13 cellular contexts compared by ENCODE assay signal in the genomic region with DNA sequence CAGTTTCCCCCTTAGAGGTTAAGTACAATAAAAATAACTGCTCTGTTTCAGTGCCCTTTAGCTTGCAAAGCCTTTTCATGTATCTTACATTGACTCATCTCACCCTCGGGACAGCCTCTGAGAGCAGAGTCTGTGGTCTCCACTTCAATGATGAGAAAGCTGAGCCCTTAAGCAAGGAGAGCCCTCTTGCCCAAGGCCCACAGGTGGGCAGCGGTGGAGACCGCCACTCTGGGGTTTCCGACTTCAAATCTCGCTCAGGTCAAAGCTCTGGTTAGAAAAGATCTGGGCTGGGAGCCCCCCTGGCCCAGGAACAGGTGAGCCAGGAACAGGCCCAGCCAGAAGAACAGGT. TPM values are rescaled to one million over a fixed set of nuclear protein-coding genes. Genes with fewer than 3 reads are reported as not detected.
A peak's percentile ranks its signal among the peaks of the same experiment; 100 is the strongest.
DNase-seq lines count a peak whose midpoint lies in the region; ATAC-seq, FAIRE-seq and TF ChIP-seq lines count a peak whose summit lies in the region.
"Had no signal": no experiment of that assay in that cellular context is flagged by ENCODE, and none has a peak within 500 bp of the region (broad histone marks: within the 10 kb centered on the region; RNA-seq: fewer than 3 reads in every experiment).

No MANE protein-coding gene starts in this region.

- H2BK15ac ChIP-seq in H9 (ENCODE audit: low read depth, low read length) = no peak overlapping the region

- H3K14ac ChIP-seq in H9 (ENCODE audit: insufficient read depth, low read length) = no peak overlapping the region

- H3K4me1 Mint-ChIP-seq in CD4-positive, alpha-beta T cell (ENCODE audit: low read depth) = peaks cover 82% of the 10 kb centered on the region
- H3K4me1 Mint-ChIP-seq in activated naive CD8-positive, alpha-beta T cell (ENCODE audit: low read depth) = peaks cover 60% of the 10 kb centered on the region
- H3K4me1 Mint-ChIP-seq in natural killer cell (peaks cover 19 to 49% of the 10 kb centered on the region in 2 donors), WTC11 (peaks cover 37% of the 10 kb centered on the region), H9 (peaks cover 37 to 40% of the 10 kb centered on the region in 2 experiments)

- H2BK5ac ChIP-seq in H9 (ENCODE audit: insufficient read length, low read length) = no peak overlapping the region

- no peak overlapping the region for H3K56ac ChIP-seq in H9 (ENCODE audit: insufficient read length, low read depth, low read length)

- H4K20me1 ChIP-seq in H9 (ENCODE audit: control insufficient read depth, insufficient read depth, insufficient read length) = no peaks in the 10 kb centered on the region

- H3K18ac ChIP-seq in H9 (ENCODE audit: insufficient read length, low read depth, low read length) = no peak overlapping the region

- intact Hi-C loops in CD4-positive, alpha-beta T cell (cut with DNase I, micrococcal nuclease) = no loop called here
- intact Hi-C loops in natural killer cell (cut with micrococcal nuclease) = no loop called here

- no peaks in the 10 kb centered on the region for H3K27me3 ChIP-seq in CD4-positive, alpha-beta T cell (ENCODE audit: control insufficient read depth, insufficient read depth, low read length)
- H3K27me3 ChIP-seq in H9 (ENCODE audit: insufficient read depth, low read length) = no peaks in the 10 kb centered on the region
- H3K27me3 ChIP-seq: left lung had no signal

- peak overlapping the region; percentile 58 for H3K4me3 Mint-ChIP-seq in CD4-positive, alpha-beta T cell
- H3K4me3 Mint-ChIP-seq in activated naive CD8-positive, alpha-beta T cell = no peak overlapping the region
- H3K4me3 Mint-ChIP-seq in natural killer cell (peak overlapping the region; percentile 21), WTC11 (no peak overlapping the region), H9 (no peak overlapping the region; a peak in 1 of 5 replicates)

- peak; percentile 48 for FAIRE-seq in GM18507 (lab: Jason Lieb, UNC)

- H2BK12ac ChIP-seq in H9 (ENCODE audit: insufficient read length, low read depth, low read length) = no peak overlapping the region

- no peaks in the 10 kb centered on the region for H3K79me1 ChIP-seq in H9 (ENCODE audit: insufficient read depth, low read depth, low read length, poor library complexity, severe bottlenecking)

- H4K8ac ChIP-seq in H9 (replicated peaks; ENCODE audit: insufficient read length, low read depth, low read length) = no peak overlapping the region

- no peak overlapping the region for H3K23ac ChIP-seq in H9 (ENCODE audit: insufficient read length, low read depth, low read length)

- WGBS in H9 (ENCODE audit: extremely low coverage, insufficient read length, low lambda C conversion rate) = no CpG with 5 or more reads among the region's 5 CpGs

- H2AK5ac ChIP-seq in H9 (ENCODE audit: insufficient read length, low read length) = no peak overlapping the region

- H3K4me2 ChIP-seq in H9 (ENCODE audit: insufficient read depth, insufficient read length, low read length) = no peak overlapping the region

- H3K27me3 Mint-ChIP-seq in CD4-positive, alpha-beta T cell = no peaks in the 10 kb centered on the region
- no peaks in the 10 kb centered on the region for H3K27me3 Mint-ChIP-seq in activated naive CD8-positive, alpha-beta T cell
- H3K27me3 Mint-ChIP-seq in natural killer cell (ENCODE audit: low read depth in 2 of 2) = no peaks in the 10 kb centered on the region
- H3K27me3 Mint-ChIP-seq in WTC11 (ENCODE audit: low read depth) = peaks cover 3% of the 10 kb centered on the region; the same call in 1 of the 2 replicates
- H3K27me3 Mint-ChIP-seq in H9 (ENCODE audit: low read depth) = no peaks in the 10 kb centered on the region; the same call in 1 of the 2 replicates

- no peak for ATAC-seq in CD4-positive, alpha-beta T cell (ENCODE audit: poor library complexity)
- ATAC-seq in natural killer cell (no peak), WTC11 (no peak), GM21447 (IDR thresholded peaks at IDR 0.05; ENCODE audit: unreplicated experiment) (no peak), omental fat pad (ENCODE audit: low FRiP score) (no peak)
- ATAC-seq: left lung had no signal

- no peaks in the 10 kb centered on the region for H3K9me3 Mint-ChIP-seq in CD4-positive, alpha-beta T cell
- H3K9me3 Mint-ChIP-seq in activated naive CD8-positive, alpha-beta T cell (ENCODE audit: low read depth) = no peaks in the 10 kb centered on the region
- H3K9me3 Mint-ChIP-seq in natural killer cell (no peaks in the 10 kb centered on the region), WTC11 (no peaks in the 10 kb centered on the region), H9 (no peaks in the 10 kb centered on the region; a peak in 2 of 5 replicates)

- TF ChIP-seq CTCF in CD4-positive, alpha-beta T cell (IDR thresholded peaks at IDR 0.05) = no peak
- no peak for TF ChIP-seq CTCF in natural killer cell (IDR thresholded peaks at IDR 0.05)
- TF ChIP-seq CTCF in WTC11 (IDR thresholded peaks at IDR 0.05) = no peak
- no peak for TF ChIP-seq CTCF in H9 (conservative IDR thresholded peaks at IDR 0.05)
- no peak for TF ChIP-seq CTCF in omental fat pad (IDR thresholded peaks at IDR 0.05)

- H3K4me1 ChIP-seq in H9 (ENCODE audit: insufficient read depth, low read length) = peaks cover 3% of the 10 kb centered on the region; the same call in 1 of the 2 replicates

- no peaks in the 10 kb centered on the region for H3K79me2 ChIP-seq in H9 (ENCODE audit: insufficient read depth, low read length)

- CTCF ChIA-PET in CD4-positive, alpha-beta T cell (lab: Charles Lee) = interaction anchor here (0.5 to 2.3 kb wide), 6 partner anchors 21 to 276 kb away, joined by 3 to 10 read pairs (median 5); partner anchors contain the start of gene PYGO2
- CTCF ChIA-PET in WTC11 (lab: Charles Lee) = interaction anchor here (0.8 to 1.5 kb wide), 8 partner anchors 16 to 381 kb away, joined by 3 to 6 read pairs (median 3); no protein-coding TSS in a partner anchor

- no peak overlapping the region for H3K4ac ChIP-seq in H9 (ENCODE audit: low read depth, low read length)

- H3K9ac ChIP-seq in H9 (ENCODE audit: extremely low read depth, insufficient read length, low read length) = no peak overlapping the region

- no peak overlapping the region for H2AFZ ChIP-seq in H9 (ENCODE audit: low read length)

- H3K23me2 ChIP-seq in H9 (ENCODE audit: insufficient read length, low read depth, low read length, poor library complexity, severe bottlenecking) = peaks cover 11% of the 10 kb centered on the region

- H3K36me3 Mint-ChIP-seq in CD4-positive, alpha-beta T cell (ENCODE audit: low read depth) = peaks cover 45% of the 10 kb centered on the region
- no peaks in the 10 kb centered on the region for H3K36me3 Mint-ChIP-seq in activated naive CD8-positive, alpha-beta T cell
- H3K36me3 Mint-ChIP-seq in natural killer cell = no peaks in the 10 kb centered on the region
- no peaks in the 10 kb centered on the region; the same call in 1 of the 2 replicates for H3K36me3 Mint-ChIP-seq in WTC11
- peaks cover 0 to under 1% (median 0%) of the 10 kb centered on the region in 3 experiments; a peak in 3 of 7 replicates for H3K36me3 Mint-ChIP-seq in H9 (ENCODE audit: insufficient read depth in 1 of 3, low read depth in 3 of 3)

- H3K27ac ChIP-seq in CD4-positive, alpha-beta T cell (ENCODE audit: low read depth, low read length) = no peak overlapping the region
- H3K27ac ChIP-seq in H9 (ENCODE audit: insufficient read length, low read depth, low read length) = no peak overlapping the region
- H3K27ac ChIP-seq: HL-60, left lung had no signal

- no peaks in the 10 kb centered on the region for H3K9me3 ChIP-seq in CD4-positive, alpha-beta T cell (ENCODE audit: control insufficient read depth, low read length)
- H3K9me3 ChIP-seq in H9 (ENCODE audit: control insufficient read depth, low read depth, low read length) = no peaks in the 10 kb centered on the region
- H3K9me3 ChIP-seq: left lung had no signal

- no peak overlapping the region for H4K91ac ChIP-seq in H9 (ENCODE audit: insufficient read length, low read depth, low read length)

- no peak for DNase-seq in CD4-positive, alpha-beta T cell
- DNase-seq in GM18507 (ENCODE audit: extremely low spot score, insufficient read length, low read depth) = no peak
- DNase-seq in natural killer cell = no peak
- DNase-seq in WTC11 (ENCODE audit: low spot score) = no peak
- DNase-seq in H9 = no peak
- DNase-seq in omental fat pad (ENCODE audit: low spot score) = no peak
- DNase-seq: DMS153, foreskin melanocyte, left lung, NCI-H1417 treated with DMSO at 0.1 percent for 48 hours had no signal

- H4K5ac ChIP-seq in H9 (ENCODE audit: insufficient read length, low read depth, low read length) = no peak overlapping the region

- H2BK20ac ChIP-seq in H9 (ENCODE audit: low read depth, low read length, poor library complexity, severe bottlenecking) = no peak overlapping the region

- H3T11ph ChIP-seq in H9 (ENCODE audit: low read length) = no peak overlapping the region

- POLR2A ChIA-PET in CD4-positive, alpha-beta T cell (lab: Charles Lee) = interaction anchor here (1.0 to 1.1 kb wide), 2 partner anchors 42 to 312 kb away, joined by 3 to 4 read pairs; partner anchors contain the start of gene FLAD1
- POLR2A ChIA-PET in WTC11 (lab: Charles Lee) = no interaction called here

- H2BK120ac ChIP-seq in H9 (ENCODE audit: low read depth, low read length, poor library complexity, severe bottlenecking) = no peak overlapping the region

- H3K27ac Mint-ChIP-seq in CD4-positive, alpha-beta T cell = peak overlapping the region; percentile 94
- H3K27ac Mint-ChIP-seq in activated naive CD8-positive, alpha-beta T cell = peak overlapping the region; percentile 28
- H3K27ac Mint-ChIP-seq in natural killer cell (peak overlapping the region; percentile 9 to 30), WTC11 (no peak overlapping the region), H9 (peak overlapping the region in 1 of 3 experiments; percentile 34; a peak in 1 of 7 replicates)

RNA-seq across cellular contexts. Expression of gene PMVK, which starts 4.3 kb away (rescaled TPM):
- total RNA-seq in CD4-positive, alpha-beta T cell = 1 to 10 TPM; 6.6 to 7.4 TPM
- 10 to 100 TPM in 2 of 3 donors, 1 to 10 TPM in 1; 9.0 to 12.1 (median 11.0) TPM for total RNA-seq in natural killer cell
- 26.8 to 38.7 TPM (median 36.8 TPM) in 3 replicates for total RNA-seq in WTC11 (2021)
- total RNA-seq in H9 (2021) = 26.3 and 30.2 TPM in 2 replicates
- total RNA-seq in omental fat pad = 10 to 100 TPM in 2 of 4 donors, 1 to 10 TPM in 2; 7.4 to 16.2 (median 12.1) TPM

RNA-seq across cellular contexts. Expression of gene PBXIP1, which starts 15.0 kb away (rescaled TPM):
- 100 to 1,000 TPM; 434 to 440 TPM for total RNA-seq in CD4-positive, alpha-beta T cell
- 100 to 1,000 TPM; 158 to 200 (median 197) TPM for total RNA-seq in natural killer cell
- total RNA-seq in WTC11 (2021) = 26.5 to 30.7 TPM (median 28.4 TPM) in 3 replicates
- 21.6 and 22.5 TPM in 2 replicates for total RNA-seq in H9 (2021)
- total RNA-seq in omental fat pad = 10 to 100 TPM; 65.0 to 93.7 (median 82.0) TPM

RNA-seq across cellular contexts. Expression of gene PYGO2, which starts 20.7 kb away (rescaled TPM):
- total RNA-seq in CD4-positive, alpha-beta T cell = 10 to 100 TPM; 30.3 to 32.8 TPM
- total RNA-seq in natural killer cell = 10 to 100 TPM; 21.6 to 32.1 (median 27.5) TPM
- total RNA-seq in WTC11 (2021) = 37.4 to 38.8 TPM (median 38.0 TPM) in 3 replicates
- total RNA-seq in H9 (2021) = 38.7 and 39.5 TPM in 2 replicates
- 10 to 100 TPM; 10.2 to 21.2 (median 15.9) TPM for total RNA-seq in omental fat pad

RNA-seq across cellular contexts. Expression of gene SHC1, which starts 29.7 kb away (rescaled TPM):
- 10 to 100 TPM; 59.9 to 60.0 TPM for total RNA-seq in CD4-positive, alpha-beta T cell
- 100 to 1,000 TPM in 1 of 3 donors, 10 to 100 TPM in 2; 94.6 to 112 (median 96.8) TPM for total RNA-seq in natural killer cell
- total RNA-seq in WTC11 (2021) = 180 to 199 TPM (median 180 TPM) in 3 replicates
- total RNA-seq in H9 (2021) = 168 and 173 TPM in 2 replicates
- total RNA-seq in omental fat pad = 100 to 1,000 TPM; 152 to 265 (median 171) TPM

RNA-seq across cellular contexts. Expression of gene CKS1B, which starts 33.6 kb away (rescaled TPM):
- total RNA-seq in CD4-positive, alpha-beta T cell = 1 to 10 TPM; 1.4 to 3.9 TPM
- 10 to 100 TPM in 2 of 3 donors, 1 to 10 TPM in 1; 8.5 to 13.0 (median 12.9) TPM for total RNA-seq in natural killer cell
- total RNA-seq in WTC11 (2021) = 258 to 301 TPM (median 278 TPM) in 3 replicates
- 279 and 283 TPM in 2 replicates for total RNA-seq in H9 (2021)
- 10 to 100 TPM; 34.0 to 72.8 (median 43.2) TPM for total RNA-seq in omental fat pad

Comparison
In these comparisons a context has a peak if more than half of its experiments do, and no peak if none do; other contexts are left out.
1. H3K4me3 Mint-ChIP-seq: peak in CD4-positive, alpha-beta T cell (single experiment) and natural killer cell (single experiment); none in activated naive CD8-positive, alpha-beta T cell (single experiment), WTC11 (single experiment) and H9 (0 of 2).